Comparison of ENCODE assay signal across 8 cellular contexts in the genomic region with DNA sequence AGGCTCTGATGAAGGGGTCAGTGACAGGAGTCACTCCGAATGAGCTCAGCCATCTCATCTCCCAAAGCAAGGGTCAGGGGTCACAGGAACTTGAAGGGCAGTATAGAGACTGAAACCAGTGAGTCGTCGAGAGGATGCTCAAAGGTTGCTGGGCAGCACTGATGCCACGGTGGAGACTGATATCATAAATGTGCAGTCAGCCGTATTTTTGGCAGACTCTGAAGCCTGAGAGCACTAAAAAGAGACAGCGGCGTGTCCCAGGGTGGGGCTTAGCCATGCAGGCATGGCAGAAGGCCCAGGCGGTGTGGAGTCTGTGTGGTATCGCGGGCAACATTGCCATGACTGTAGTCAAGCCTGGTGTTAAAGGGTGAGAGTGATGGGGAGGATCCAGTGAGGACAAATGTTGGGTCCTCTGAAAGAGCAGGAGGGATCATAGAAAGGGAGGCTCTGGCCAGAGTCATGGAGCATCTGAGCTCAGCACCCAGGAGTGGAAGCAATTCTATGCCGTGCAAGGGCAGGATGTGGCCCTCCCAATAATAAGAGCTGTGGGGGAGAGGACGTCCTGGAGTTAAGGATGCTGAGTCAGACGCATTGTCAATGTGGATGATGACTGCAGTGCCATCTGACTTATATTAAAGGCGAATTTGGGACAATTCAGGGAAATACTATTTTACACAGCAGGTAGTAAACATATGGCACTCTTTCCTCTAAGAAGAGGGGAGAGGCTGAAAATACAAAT.
"Had no signal": no experiment of that assay in that cellular context is flagged by ENCODE, and none has a peak within 500 bp of the region (broad histone marks: within the 10 kb centered on the region; RNA-seq: fewer than 3 reads in every experiment).

No MANE protein-coding gene starts in this region.

- DNase-seq: activated B cell treated with CpG ODN at 0.5 μM for 24 hours; activated CD4-positive, alpha-beta T cell treated with anti-CD3 and anti-CD28 coated beads for 48 hours; activated CD8-positive, alpha-beta T cell treated with anti-CD3 and anti-CD28 coated beads for 36 hours; activated gamma-delta T cell treated with Interleukin-2 at 50 U/mL for 16 hours; activated T-cell treated with anti-CD3 and anti-CD28 coated beads, Interleukin-2, amount 50 U/mL, for 72 hours; brain microvascular endothelial cell; midbrain; stimulated activated CD4-positive, alpha-beta T cell treated with anti-CD3 and anti-CD28 coated beads, Interleukin-2, amount 100 ng/mL, for 48 hours had no signal
